25 cellular contexts compared by ENCODE assay signal in the genomic region with DNA sequence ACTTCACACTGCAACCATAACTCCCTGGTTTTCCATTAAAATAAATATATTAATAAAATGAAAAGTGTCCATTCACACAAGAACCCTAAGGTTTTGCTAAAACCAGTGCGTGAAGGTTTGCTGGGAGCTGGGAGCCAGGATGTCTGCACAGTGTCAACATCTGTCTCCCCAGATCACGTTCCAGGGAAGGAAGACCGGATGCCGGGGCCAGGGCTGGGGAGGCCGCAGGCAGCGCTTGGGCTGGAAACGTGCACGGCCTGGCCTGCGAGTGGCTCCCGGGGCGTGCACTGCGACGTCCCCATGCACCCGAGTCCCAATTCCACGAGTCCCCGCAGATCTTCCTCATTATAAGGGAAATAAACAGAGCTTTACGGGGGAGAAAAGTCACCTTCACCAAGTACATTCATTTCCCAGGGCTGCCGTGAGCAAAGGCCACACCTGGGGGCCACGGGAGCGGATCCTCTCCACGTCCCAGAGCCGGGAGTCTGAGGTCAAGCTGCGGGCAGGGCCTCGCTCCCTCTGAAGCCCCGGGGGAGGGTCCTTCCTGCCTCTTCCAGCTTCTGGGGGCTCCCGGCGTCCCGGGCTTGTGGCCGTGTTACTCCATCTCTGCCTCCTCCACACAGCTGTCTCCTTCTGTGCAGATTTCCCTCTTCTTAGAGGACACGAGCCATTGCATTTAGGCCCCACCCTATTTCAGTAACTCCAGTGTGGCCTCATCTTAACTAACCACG. TPM values are rescaled to one million over a fixed set of nuclear protein-coding genes. Genes with fewer than 3 reads are reported as not detected.
A peak's percentile ranks its signal among the peaks of the same experiment; 100 is the strongest.
DNase-seq lines count a peak whose midpoint lies in the region; ATAC-seq, FAIRE-seq and TF ChIP-seq lines count a peak whose summit lies in the region.
"Had no signal": no experiment of that assay in that cellular context is flagged by ENCODE, and none has a peak within 500 bp of the region (broad histone marks: within the 10 kb centered on the region; RNA-seq: fewer than 3 reads in every experiment).

No MANE protein-coding gene starts in this region.

- H3K27me3 ChIP-seq in adipocyte (replicated peaks; ENCODE audit: control insufficient read depth, insufficient read depth, low read length) (no peaks in the 10 kb centered on the region), left ventricle myocardium inferior (ENCODE audit: low read depth) (no peaks in the 10 kb centered on the region)
- H3K27me3 ChIP-seq: Peyer's patch had no signal

- CTCF ChIA-PET in HEK293T (lab: Yijun Ruan, JAX), result no interaction called here

- no peaks in the 10 kb centered on the region for H3K36me3 ChIP-seq in adipocyte (ENCODE audit: control insufficient read depth, insufficient read depth, low read length, severe bottlenecking)
- peaks cover 4% of the 10 kb centered on the region for H3K36me3 ChIP-seq in left ventricle myocardium inferior
- H3K36me3 ChIP-seq: Peyer's patch, prostate gland had no signal

- FAIRE-seq in GM12892 (lab: Jason Lieb, UNC), result no peak
- FAIRE-seq: bronchial epithelial cell, GM18507 had no signal

- TF ChIP-seq CTCF in left ventricle myocardium inferior (IDR thresholded peaks at IDR 0.05; ENCODE audit: borderline replicate concordance) (no peak), nephron (IDR thresholded peaks at IDR 0.05; ENCODE audit: unreplicated experiment in 3 of 3) (no peak)

- TF ChIP-seq POLR2A in GM12892 (IDR thresholded peaks at IDR 0.05; ENCODE audit: low read depth, low read length), result no peak

- DNase-seq in AG20443 (ENCODE audit: low spot score) (peak; percentile 53), adipocyte (ENCODE audit: low read depth) (peak; percentile 32), left ventricle myocardium inferior (no peak), hypothalamus (lab: John Stamatoyannopoulos, UW) (no peak), GM12892 (ENCODE audit: insufficient read length) (no peak), HEK293T (ENCODE audit: extremely low spot score) (no peak)
- DNase-seq: activated CD4-positive, alpha-beta memory T cell treated with anti-CD3 and anti-CD28 coated beads for 36 hours; activated T-cell treated with anti-CD3 and anti-CD28 coated beads, Interleukin-2, amount 50 U/mL, for 1 hour; CD4-positive, CD25-positive, alpha-beta regulatory T cell; DMS79; Karpas-422; naive B cell; NCI-H1417; NCI-H2171; NCI-H82; Peyer's patch; stimulated activated naive CD4-positive, alpha-beta T cell treated with Interleukin-2 at 50 U/mL for 16 hours had no signal

- H3K4me1 Mint-ChIP-seq in nephron, result peaks cover 13% of the 10 kb centered on the region
- H3K4me1 Mint-ChIP-seq: CD4-positive, CD25-positive, alpha-beta regulatory T cell; naive B cell had no signal

- H3K36me3 Mint-ChIP-seq in nephron (ENCODE audit: low read depth), result peaks cover 25% of the 10 kb centered on the region
- H3K36me3 Mint-ChIP-seq: activated CD4-positive, alpha-beta memory T cell treated with anti-CD3 and anti-CD28 coated beads for 36 hours; activated naive CD8-positive, alpha-beta T cell; CD4-positive, CD25-positive, alpha-beta regulatory T cell; naive B cell had no signal

- H3K4me3 Mint-ChIP-seq in nephron, result peak overlapping the region; percentile 45 to 48 (median 46)
- H3K4me3 Mint-ChIP-seq: activated CD4-positive, alpha-beta memory T cell treated with anti-CD3 and anti-CD28 coated beads for 36 hours; activated naive CD8-positive, alpha-beta T cell; CD4-positive, CD25-positive, alpha-beta regulatory T cell; naive B cell had no signal

- no peaks in the 10 kb centered on the region for H3K9me3 ChIP-seq in adipocyte (ENCODE audit: control insufficient read depth, low read length)
- H3K9me3 ChIP-seq in left ventricle myocardium inferior (replicated peaks), result no peaks in the 10 kb centered on the region
- H3K9me3 ChIP-seq: Peyer's patch, prostate gland had no signal

- peak overlapping the region; percentile 88 to 95 (median 94) for H3K27ac Mint-ChIP-seq in nephron
- H3K27ac Mint-ChIP-seq: activated CD4-positive, alpha-beta memory T cell treated with anti-CD3 and anti-CD28 coated beads for 36 hours; activated naive CD8-positive, alpha-beta T cell; CD4-positive, CD25-positive, alpha-beta regulatory T cell had no signal

- intact Hi-C loops in left ventricle myocardium inferior (cut with micrococcal nuclease), result no loop called here

- H3K9me3 Mint-ChIP-seq in nephron, result no peaks in the 10 kb centered on the region

- no peak for ATAC-seq in HG02759 (IDR thresholded peaks at IDR 0.05; ENCODE audit: unreplicated experiment)

- H3K27me3 Mint-ChIP-seq in nephron (ENCODE audit: low read depth), result no peaks in the 10 kb centered on the region
- H3K27me3 Mint-ChIP-seq: activated CD4-positive, alpha-beta memory T cell treated with anti-CD3 and anti-CD28 coated beads for 36 hours; activated naive CD8-positive, alpha-beta T cell; CD4-positive, CD25-positive, alpha-beta regulatory T cell had no signal

- H3K4me1 ChIP-seq in adipocyte (ENCODE audit: control insufficient read depth, insufficient read depth, low read length) (no peaks in the 10 kb centered on the region), left ventricle myocardium inferior (peaks cover 16% of the 10 kb centered on the region)
- H3K4me1 ChIP-seq: prostate gland had no signal

- POLR2A ChIA-PET in HEK293T (lab: Yijun Ruan, JAX), result no interaction called here

- H3K9ac ChIP-seq in adipocyte (ENCODE audit: low read length), result no peak overlapping the region

- H3K4me3 ChIP-seq in adipocyte (ENCODE audit: low read length) (no peak overlapping the region), left ventricle myocardium inferior (no peak overlapping the region)
- H3K4me3 ChIP-seq: Peyer's patch, prostate gland had no signal

- H3K27ac ChIP-seq in left ventricle myocardium inferior (replicated peaks), result peak overlapping the region; percentile 63
- H3K27ac ChIP-seq: prostate gland had no signal

TF ChIP-seq in HEK293T, 16 proteins besides CTCF, POLR2A, EP300 and RAD21:
- TF ChIP-seq SP1 (IDR thresholded peaks at IDR 0.05) (no peak), ELF4 (IDR thresholded peaks at IDR 0.05) (no peak), TARDBP (IDR thresholded peaks at IDR 0.05) (no peak), LEF1 (IDR thresholded peaks at IDR 0.05; ENCODE audit: borderline replicate concordance) (no peak), CTBP1 (IDR thresholded peaks at IDR 0.05; ENCODE audit: borderline replicate concordance) (no peak), FOXM1 (IDR thresholded peaks at IDR 0.05; ENCODE audit: borderline replicate concordance) (no peak), NFRKB (IDR thresholded peaks at IDR 0.05) (no peak), PKNOX1 (IDR thresholded peaks at IDR 0.05) (no peak), SUZ12 (IDR thresholded peaks at IDR 0.05) (no peak), ARNT (IDR thresholded peaks at IDR 0.05) (no peak), HDGF (IDR thresholded peaks at IDR 0.05; ENCODE audit: borderline replicate concordance) (no peak), FOXA1 (IDR thresholded peaks at IDR 0.05) (no peak), ZNF384 (IDR thresholded peaks at IDR 0.05) (no peak), BHLHE40 (IDR thresholded peaks at IDR 0.05; ENCODE audit: borderline replicate concordance) (no peak), FOXK2 (IDR thresholded peaks at IDR 0.05) (no peak), L3MBTL2 (conservative IDR thresholded peaks at IDR 0.05) (no peak)

RNA-seq across cellular contexts. Expression of gene SHC2, which starts 12.9 kb away (rescaled TPM):
- total RNA-seq in left ventricle myocardium inferior, result 11.3 TPM
- not detected for polyA plus RNA-seq in GM12892 (2012; ENCODE audit: missing spikeins)
- total RNA-seq: CD4-positive, CD25-positive, alpha-beta regulatory T cell had no signal
- polyA plus RNA-seq: CD4-positive, CD25-positive, alpha-beta regulatory T cell had no signal

RNA-seq across cellular contexts. Expression of gene C2CD4C, which starts 39.0 kb away (rescaled TPM):
- total RNA-seq in left ventricle myocardium inferior, result 0.63 TPM
- not detected for polyA plus RNA-seq in GM12892 (2012; ENCODE audit: missing spikeins)
- total RNA-seq: CD4-positive, CD25-positive, alpha-beta regulatory T cell had no signal
- polyA plus RNA-seq: CD4-positive, CD25-positive, alpha-beta regulatory T cell; fibroblast of lung had no signal

RNA-seq across cellular contexts. Expression of gene MADCAM1, which starts 48.3 kb away (rescaled TPM):
- total RNA-seq in left ventricle myocardium inferior, result 0.22 TPM
- polyA plus RNA-seq in GM12892 (2012; ENCODE audit: missing spikeins), result not detected
- total RNA-seq: bronchial epithelial cell, H4 had no signal
- polyA plus RNA-seq: fibroblast of lung had no signal

RNA-seq across cellular contexts. Expression of gene TPGS1, which starts 59.3 kb away (rescaled TPM):
- total RNA-seq in left ventricle myocardium inferior, result 11.2 TPM
- polyA plus RNA-seq in GM12892 (2012; ENCODE audit: missing spikeins), result 0.51 TPM

Comparison
In these comparisons a context has a peak if more than half of its experiments do, and no peak if none do; other contexts are left out.
1. DNase-seq: peak in AG20443 (single experiment) and adipocyte (single experiment); none in left ventricle myocardium inferior (single experiment), hypothalamus (0 of 51), GM12892 (single experiment) and HEK293T (single experiment).